Comparison of ENCODE assay signal across 9 cellular contexts in the genomic region with DNA sequence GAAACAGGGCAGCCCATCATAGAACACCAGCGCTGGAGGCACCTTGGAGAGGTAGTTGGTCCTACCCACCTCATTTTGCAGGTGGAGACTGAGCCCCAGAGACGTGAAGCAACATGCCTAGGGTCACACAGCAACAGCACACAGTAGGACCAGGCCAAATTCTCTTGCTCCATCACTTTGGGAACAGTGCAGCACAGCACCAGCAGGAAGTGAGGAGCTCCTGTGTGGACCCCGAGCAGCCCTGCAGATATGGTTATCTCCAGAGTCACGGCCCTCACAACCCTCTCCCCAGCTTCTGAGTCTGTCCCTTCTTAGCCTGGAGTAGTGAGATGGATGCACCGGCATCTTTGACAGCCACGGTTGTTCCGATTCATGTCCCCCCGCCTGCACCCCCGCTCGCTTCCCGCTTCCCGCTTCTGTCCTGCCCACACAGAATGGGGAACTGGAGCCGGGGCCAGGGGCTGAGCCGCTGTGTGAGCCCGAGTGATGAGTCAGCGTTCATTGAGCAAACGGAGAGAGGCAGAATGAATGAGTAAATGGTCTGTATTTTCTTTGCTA.
DNase-seq lines count a peak whose midpoint lies in the region; ATAC-seq and TF ChIP-seq lines count a peak whose summit lies in the region.
"Had no signal": no experiment of that assay in that cellular context is flagged by ENCODE, and none has a peak within 500 bp of the region (broad histone marks: within the 10 kb centered on the region; RNA-seq: fewer than 3 reads in every experiment).

No MANE protein-coding gene starts in this region.

- intact Hi-C loops in IMR-90 (cut with micrococcal nuclease), result loop anchor here (5.0 kb wide), 1 partner anchor 73 kb away; a partner anchor contains a TSS
- intact Hi-C loops in body of pancreas (cut with DNase I), result no loop called here

- peaks cover 3% of the 10 kb centered on the region; the same call in 1 of the 2 replicates for H3K9me1 ChIP-seq in IMR-90 (ENCODE audit: insufficient read depth, low read length)

- ATAC-seq in IMR-90 (ENCODE audit: low read depth) (peak; percentile 88), body of pancreas (no peak), lung (ENCODE audit: insufficient read depth, low FRiP score) (peak; percentile 74), HG02798 (IDR thresholded peaks at IDR 0.05; ENCODE audit: poor library complexity, unreplicated experiment) (no peak)

- peaks cover 4% of the 10 kb centered on the region for H3K27me3 Mint-ChIP-seq in activated T-cell treated with anti-CD3 and anti-CD28 coated beads, Interleukin-2, amount 50 U/mL, for 24 hours

- no peak overlapping the region for H3K4me3 ChIP-seq in AG10803 (ENCODE audit: low read length)
- H3K4me3 ChIP-seq in IMR-90 (ENCODE audit: insufficient read depth, low read depth, low read length), result no peak overlapping the region
- no peak overlapping the region for H3K4me3 ChIP-seq in body of pancreas
- H3K4me3 ChIP-seq in lung, result no peak overlapping the region

- no peak overlapping the region for H3K9ac ChIP-seq in IMR-90 (ENCODE audit: low read depth, low read length)

- no peak overlapping the region for H2AK9ac ChIP-seq in IMR-90 (replicated peaks; ENCODE audit: low read depth, low read length, poor library complexity)

- in situ Hi-C loops in IMR-90 (cut with MboI; ENCODE audit: low sequenced_read_pairs), result no loop called here

- H3K27me3 ChIP-seq in IMR-90 (ENCODE audit: control insufficient read depth, insufficient read depth, low read length) (no peaks in the 10 kb centered on the region), body of pancreas (no peaks in the 10 kb centered on the region), lung (ENCODE audit: control insufficient read depth, insufficient read depth) (no peaks in the 10 kb centered on the region)

- POLR2A ChIA-PET in IMR-90 (lab: Charles Lee; ENCODE audit: unreplicated experiment), result no interaction called here

- CTCF ChIA-PET in IMR-90 (lab: Yijun Ruan, JAX), result no interaction called here

- no TSS peak for BruUV-seq in IMR-90 (replicated peaks; lab: Mats Ljungman, UMichigan)

- TF ChIP-seq CTCF in AG10803 (conservative IDR thresholded peaks at IDR 0.05; ENCODE audit: low read length) (no peak), IMR-90 (conservative IDR thresholded peaks at IDR 0.05; ENCODE audit: low read depth, low read length) (no peak), body of pancreas (IDR thresholded peaks at IDR 0.05) (no peak), lung (IDR thresholded peaks at IDR 0.05; ENCODE audit: control extremely low read depth, extremely low read depth) (no peak)

- H3K4me2 ChIP-seq in IMR-90 (ENCODE audit: low read depth, low read length), result peak overlapping the region; percentile 75; the same call in 1 of the 2 replicates

- no peaks in the 10 kb centered on the region for H3K36me3 ChIP-seq in IMR-90 (ENCODE audit: control insufficient read depth, insufficient read depth, low read length)
- H3K36me3 ChIP-seq in body of pancreas (replicated peaks in 1 of 2; ENCODE audit: insufficient read depth in 1 of 2, low read depth in 2 of 2), result no peaks in the 10 kb centered on the region
- no peaks in the 10 kb centered on the region for H3K36me3 ChIP-seq in lung (ENCODE audit: control insufficient read depth in 2 of 2, insufficient read depth in 2 of 2, low read length in 2 of 2)

- H3K27ac ChIP-seq in IMR-90 (ENCODE audit: insufficient read depth, low read length) (no peak overlapping the region), body of pancreas (no peak overlapping the region), lung (ENCODE audit: low read depth in 1 of 2, low read length in 1 of 2) (no peak overlapping the region)

- H3K4me3 Mint-ChIP-seq in activated T-cell treated with anti-CD3 and anti-CD28 coated beads, Interleukin-2, amount 50 U/mL, for 24 hours, result no peak overlapping the region

- 16% methylated on average over 5 of the region's 17 CpGs; no CpG with 5 or more reads in 1 of the 2 experiments for WGBS in IMR-90 (ENCODE audit: extremely low coverage in 2 of 2, insufficient read length in 1 of 2), 2 experiments
- WGBS in body of pancreas, 2 donors, result 47 to 48% methylated on average over 15 to 17 of the region's 17 CpGs
- 29 to 36% methylated on average over 17 of the region's 17 CpGs for WGBS in lung, 2 donors

- TF ChIP-seq POLR2A in IMR-90 (IDR thresholded peaks at IDR 0.05; ENCODE audit: low read depth, low read length) (no peak), body of pancreas (IDR thresholded peaks at IDR 0.05) (no peak)

- peaks cover 7% of the 10 kb centered on the region for H3K4me1 ChIP-seq in IMR-90 (ENCODE audit: control insufficient read depth, insufficient read depth, low read length)
- no peaks in the 10 kb centered on the region for H3K4me1 ChIP-seq in body of pancreas
- peaks cover 0 to 2% of the 10 kb centered on the region in 2 donors for H3K4me1 ChIP-seq in lung (ENCODE audit: control insufficient read depth in 2 of 2, insufficient read depth in 2 of 2, low read length in 2 of 2)

- dilution Hi-C loops in IMR-90 (cut with HindIII; ENCODE audit: low sequenced_read_pairs, unreplicated experiment), result no loop called here

- no peak overlapping the region for H4K5ac ChIP-seq in IMR-90 (ENCODE audit: low read depth, low read length)

- H2AK5ac ChIP-seq in IMR-90 (ENCODE audit: low read depth, low read length), result no peak overlapping the region

- peak; percentile 11 for DNase-seq in AG10803 (ENCODE audit: low read depth)
- peak; percentile 66 for DNase-seq in IMR-90
- DNase-seq in body of pancreas, result peak; percentile 17 to 67 (median 24)
- peak; percentile 71 for DNase-seq in lung (ENCODE audit: low spot score)
- no peak for DNase-seq in COLO668 (lab: John Stamatoyannopoulos, UW; ENCODE audit: unreplicated experiment)
- no peak for DNase-seq in HT-29 (ENCODE audit: low spot score)
- no peak for DNase-seq in activated T-cell treated with anti-CD3 and anti-CD28 coated beads, Interleukin-2, amount 50 U/mL, for 24 hours
- DNase-seq: stimulated activated CD4-positive, alpha-beta T cell treated with anti-CD3 and anti-CD28 coated beads, Interleukin-2, amount 100 ng/mL, for 48 hours had no signal

- no peak overlapping the region for H3K4ac ChIP-seq in IMR-90 (ENCODE audit: low read depth, low read length)

- no peak overlapping the region for H2BK20ac ChIP-seq in IMR-90 (ENCODE audit: low read depth, low read length)

- H3K23ac ChIP-seq in IMR-90 (ENCODE audit: low read depth, low read length), result no peak overlapping the region

- H3K79me1 ChIP-seq in IMR-90 (ENCODE audit: low read depth in 1 of 2, low read length in 2 of 2), result no peaks in the 10 kb centered on the region

- H4K20me1 ChIP-seq in IMR-90 (ENCODE audit: insufficient read depth, low read length), result no peaks in the 10 kb centered on the region

- peaks cover 95% of the 10 kb centered on the region for H3K4me1 Mint-ChIP-seq in activated T-cell treated with anti-CD3 and anti-CD28 coated beads, Interleukin-2, amount 50 U/mL, for 24 hours (ENCODE audit: low read depth)

- TF ChIP-seq RAD21 in IMR-90 (IDR thresholded peaks at IDR 0.05; ENCODE audit: low read length), result no peak

- no peak overlapping the region for H4K8ac ChIP-seq in IMR-90 (ENCODE audit: low read depth in 2 of 2, low read length in 2 of 2)

- H3K9me3 Mint-ChIP-seq in activated T-cell treated with anti-CD3 and anti-CD28 coated beads, Interleukin-2, amount 50 U/mL, for 24 hours, result no peaks in the 10 kb centered on the region

- H3K56ac ChIP-seq in IMR-90 (ENCODE audit: extremely low read depth, insufficient read depth, low read length), result no peak overlapping the region

- H3K9me3 ChIP-seq in IMR-90 (ENCODE audit: control insufficient read depth, insufficient read depth, low read length), result no peaks in the 10 kb centered on the region
- H3K9me3 ChIP-seq in body of pancreas, result peaks cover 0 to under 1% (median 0%) of the 10 kb centered on the region in 3 donors
- H3K9me3 ChIP-seq in lung (ENCODE audit: control insufficient read depth in 2 of 2, insufficient read depth in 1 of 2, low read length in 1 of 2), result no peaks in the 10 kb centered on the region

- H3K14ac ChIP-seq in IMR-90 (replicated peaks; ENCODE audit: low read depth, low read length), result no peak overlapping the region

- H2BK15ac ChIP-seq in IMR-90 (ENCODE audit: low read depth, low read length), result no peak overlapping the region; the same call in 2 of the 3 replicates

- H4K91ac ChIP-seq in IMR-90 (ENCODE audit: insufficient read depth, low read depth, low read length), result no peak overlapping the region

- H2AFZ ChIP-seq in IMR-90 (replicated peaks; ENCODE audit: low read length, poor library complexity), result peak overlapping the region; percentile 76

- no peak overlapping the region for H3K18ac ChIP-seq in IMR-90 (ENCODE audit: low read depth, low read length)

- H3K27ac Mint-ChIP-seq in activated T-cell treated with anti-CD3 and anti-CD28 coated beads, Interleukin-2, amount 50 U/mL, for 24 hours, result no peak overlapping the region

- H2BK120ac ChIP-seq in IMR-90 (ENCODE audit: low read depth, low read length), result no peak overlapping the region

- H3K36me3 Mint-ChIP-seq in activated T-cell treated with anti-CD3 and anti-CD28 coated beads, Interleukin-2, amount 50 U/mL, for 24 hours (ENCODE audit: low read depth), result peaks cover 2% of the 10 kb centered on the region

- H2BK5ac ChIP-seq in IMR-90 (ENCODE audit: low read depth, low read length, poor library complexity, severe bottlenecking), result no peak overlapping the region

TF ChIP-seq in IMR-90, 13 proteins besides CTCF, POLR2A, EP300 and RAD21:
- TF ChIP-seq RCOR1 (IDR thresholded peaks at IDR 0.05; ENCODE audit: insufficient replicate concordance, low read length), result no peak
- peak; percentile 60 for TF ChIP-seq FOS (IDR thresholded peaks at IDR 0.05; ENCODE audit: low read depth, low read length)
- peak; percentile 57; the same call in 1 of the 2 replicates for TF ChIP-seq NFE2L2 (IDR thresholded peaks at IDR 0.05; ENCODE audit: low read depth, low read length)
- TF ChIP-seq MAZ (IDR thresholded peaks at IDR 0.05; ENCODE audit: borderline replicate concordance, low read depth, low read length), result peak; percentile 10; the same call in 1 of the 2 replicates
- peak; percentile 94 for TF ChIP-seq MAFK (IDR thresholded peaks at IDR 0.05; ENCODE audit: low read depth, low read length)
- TF ChIP-seq, protein P1, sequence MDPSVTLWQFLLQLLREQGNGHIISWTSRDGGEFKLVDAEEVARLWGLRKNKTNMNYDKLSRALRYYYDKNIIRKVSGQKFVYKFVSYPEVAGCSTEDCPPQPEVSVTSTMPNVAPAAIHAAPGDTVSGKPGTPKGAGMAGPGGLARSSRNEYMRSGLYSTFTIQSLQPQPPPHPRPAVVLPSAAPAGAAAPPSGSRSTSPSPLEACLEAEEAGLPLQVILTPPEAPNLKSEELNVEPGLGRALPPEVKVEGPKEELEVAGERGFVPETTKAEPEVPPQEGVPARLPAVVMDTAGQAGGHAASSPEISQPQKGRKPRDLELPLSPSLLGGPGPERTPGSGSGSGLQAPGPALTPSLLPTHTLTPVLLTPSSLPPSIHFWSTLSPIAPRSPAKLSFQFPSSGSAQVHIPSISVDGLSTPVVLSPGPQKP (IDR thresholded peaks at IDR 0.05; ENCODE audit: borderline replicate concordance, low read depth, low read length), result no peak
- TF ChIP-seq CEBPB (IDR thresholded peaks at IDR 0.05; ENCODE audit: low read depth, low read length), result peak; percentile 80

Comparison
In these comparisons a context has a peak if more than half of its experiments do, and no peak if none do; other contexts are left out.
1. DNase-seq: peak in AG10803 (single experiment), IMR-90 (single experiment), body of pancreas (4 of 4) and lung (single experiment); none in COLO668 (single experiment), HT-29 (single experiment) and activated T-cell treated with anti-CD3 and anti-CD28 coated beads, Interleukin-2, amount 50 U/mL, for 24 hours (single experiment).
2. ATAC-seq: peak in IMR-90 (single experiment) and lung (single experiment); none in body of pancreas (single experiment) and HG02798 (single experiment).